Comparison of ENCODE assay signal across 21 cellular contexts in genomic region chr15:63944681-63944955, GRCh38.
DNase-seq lines count a peak whose midpoint lies in the region; ATAC-seq and TF ChIP-seq lines count a peak whose summit lies in the region.
"Had no signal": no experiment of that assay in that cellular context is flagged by ENCODE, and none has a peak within 500 bp of the region (broad histone marks: within the 10 kb centered on the region; RNA-seq: fewer than 3 reads in every experiment).

No MANE protein-coding gene starts in this region.

- intact Hi-C loops in left ventricle myocardium superior (cut with micrococcal nuclease) = no loop called here

- no peak overlapping the region for H3K4me3 Mint-ChIP-seq in activated T-helper 17 cell treated with anti-CD3 and anti-CD28 coated beads, Interleukin-2, amount 50 U/mL, for 72 hours
- no peak overlapping the region for H3K4me3 Mint-ChIP-seq in memory B cell
- no peak overlapping the region for H3K4me3 Mint-ChIP-seq in T-helper 2 cell treated with Interferon-gamma antibody and Interleukin-4, amounts not matched to agents 5 μg/mL and 100 μg/mL, for 36 hours
- H3K4me3 Mint-ChIP-seq: activated B cell treated with CpG ODN at 0.5 μM for 24 hours, brain had no signal

- H3K9me3 Mint-ChIP-seq in activated T-helper 17 cell treated with anti-CD3 and anti-CD28 coated beads, Interleukin-2, amount 50 U/mL, for 72 hours = no peaks in the 10 kb centered on the region
- H3K9me3 Mint-ChIP-seq in memory B cell = no peaks in the 10 kb centered on the region
- H3K9me3 Mint-ChIP-seq in T-helper 2 cell treated with Interferon-gamma antibody and Interleukin-4, amounts not matched to agents 5 μg/mL and 100 μg/mL, for 36 hours = no peaks in the 10 kb centered on the region
- H3K9me3 Mint-ChIP-seq: activated B cell treated with CpG ODN at 0.5 μM for 24 hours, IgD-negative memory B cell, neural progenitor cell had no signal

- H3K4me3 ChIP-seq in right atrium auricular region = no peak overlapping the region
- H3K4me3 ChIP-seq in brain microvascular endothelial cell (ENCODE audit: low read depth, low read length) = no peak overlapping the region
- H3K4me3 ChIP-seq: HAP-1, heart right ventricle, lung, neural progenitor cell, SJCRH30, smooth muscle cell, stomach, vagina had no signal

- peak overlapping the region; percentile 35 to 49 for H3K27ac ChIP-seq in right atrium auricular region
- H3K27ac ChIP-seq in brain microvascular endothelial cell = no peak overlapping the region
- H3K27ac ChIP-seq: neural progenitor cell, parathyroid adenoma, SJCRH30, stomach, vagina had no signal

- H3K9me3 ChIP-seq in right atrium auricular region = no peaks in the 10 kb centered on the region
- H3K9me3 ChIP-seq: HAP-1, heart right ventricle, SJCRH30, stomach, vagina had no signal

- DNase-seq in right atrium auricular region (ENCODE audit: low spot score) (peak; percentile 36), left ventricle myocardium superior (no peak), memory B cell (ENCODE audit: low spot score in 2 of 2) (no peak), brain microvascular endothelial cell (no peak)
- DNase-seq in T-helper 2 cell treated with Interferon-gamma antibody and Interleukin-4, amounts not matched to agents 5 μg/mL and 100 μg/mL, for 36 hours (ENCODE audit: low spot score) = no peak
- DNase-seq: NCI-H1092 had no signal

- ATAC-seq in left ventricle myocardium superior (no peak), memory B cell (ENCODE audit: low read depth) (no peak), HG03097 (IDR thresholded peaks at IDR 0.05; ENCODE audit: low FRiP score, unreplicated experiment) (no peak), GM21717 (IDR thresholded peaks at IDR 0.05; ENCODE audit: unreplicated experiment) (no peak)
- no peak for ATAC-seq in activated T-helper 17 cell treated with anti-CD3 and anti-CD28 coated beads, Interleukin-2, amount 50 U/mL, for 72 hours (replicated peaks)

- H3K4me1 ChIP-seq in right atrium auricular region = peaks cover 0 to 50% of the 10 kb centered on the region in 2 donors
- H3K4me1 ChIP-seq: parathyroid adenoma had no signal

- H3K36me3 ChIP-seq in right atrium auricular region (no peaks in the 10 kb centered on the region), brain microvascular endothelial cell (replicated peaks) (no peaks in the 10 kb centered on the region)
- H3K36me3 ChIP-seq: HAP-1, neural progenitor cell, SJCRH30, stomach, vagina had no signal

- TF ChIP-seq CTCF in right atrium auricular region (IDR thresholded peaks at IDR 0.05) (no peak), brain microvascular endothelial cell (IDR thresholded peaks at IDR 0.05; ENCODE audit: low read depth, low read length, missing control alignments) (no peak)

- no peaks in the 10 kb centered on the region for H3K27me3 Mint-ChIP-seq in activated T-helper 17 cell treated with anti-CD3 and anti-CD28 coated beads, Interleukin-2, amount 50 U/mL, for 72 hours
- H3K27me3 Mint-ChIP-seq in memory B cell = no peaks in the 10 kb centered on the region
- H3K27me3 Mint-ChIP-seq in T-helper 2 cell treated with Interferon-gamma antibody and Interleukin-4, amounts not matched to agents 5 μg/mL and 100 μg/mL, for 36 hours (ENCODE audit: low read depth) = no peaks in the 10 kb centered on the region
- H3K27me3 Mint-ChIP-seq: activated B cell treated with CpG ODN at 0.5 μM for 24 hours, brain had no signal

- H3K4me1 Mint-ChIP-seq in activated T-helper 17 cell treated with anti-CD3 and anti-CD28 coated beads, Interleukin-2, amount 50 U/mL, for 72 hours = peaks cover 11% of the 10 kb centered on the region
- H3K4me1 Mint-ChIP-seq in memory B cell = peaks cover 22% of the 10 kb centered on the region
- peaks cover 20% of the 10 kb centered on the region for H3K4me1 Mint-ChIP-seq in T-helper 2 cell treated with Interferon-gamma antibody and Interleukin-4, amounts not matched to agents 5 μg/mL and 100 μg/mL, for 36 hours (ENCODE audit: low read depth)

- no peaks in the 10 kb centered on the region for H3K27me3 ChIP-seq in right atrium auricular region
- no peaks in the 10 kb centered on the region for H3K27me3 ChIP-seq in brain microvascular endothelial cell (replicated peaks)
- H3K27me3 ChIP-seq: heart right ventricle, neural progenitor cell, SJCRH30, stomach, vagina had no signal

- H3K36me3 Mint-ChIP-seq in activated T-helper 17 cell treated with anti-CD3 and anti-CD28 coated beads, Interleukin-2, amount 50 U/mL, for 72 hours (ENCODE audit: low read depth) = no peaks in the 10 kb centered on the region
- H3K36me3 Mint-ChIP-seq in memory B cell = no peaks in the 10 kb centered on the region
- H3K36me3 Mint-ChIP-seq in T-helper 2 cell treated with Interferon-gamma antibody and Interleukin-4, amounts not matched to agents 5 μg/mL and 100 μg/mL, for 36 hours (ENCODE audit: low read depth) = peaks cover 2% of the 10 kb centered on the region
- H3K36me3 Mint-ChIP-seq: brain, neural progenitor cell had no signal

- peak overlapping the region; percentile 75 for H3K27ac Mint-ChIP-seq in activated T-helper 17 cell treated with anti-CD3 and anti-CD28 coated beads, Interleukin-2, amount 50 U/mL, for 72 hours
- peak overlapping the region; percentile 80 for H3K27ac Mint-ChIP-seq in memory B cell
- H3K27ac Mint-ChIP-seq in T-helper 2 cell treated with Interferon-gamma antibody and Interleukin-4, amounts not matched to agents 5 μg/mL and 100 μg/mL, for 36 hours = no peak overlapping the region
- H3K27ac Mint-ChIP-seq: activated B cell treated with CpG ODN at 0.5 μM for 24 hours had no signal

- in situ Hi-C loops in brain microvascular endothelial cell (cut with HindIII; ENCODE audit: low pct_ligation_motif_present, low sequenced_read_pairs) = no loop called here
